In genomic region chr5:298737-299125, GRCh38 we compare ENCODE assay signal across 22 cellular contexts.
"Had no signal": no experiment of that assay in that cellular context is flagged by ENCODE, and none has a peak within 500 bp of the region (broad histone marks: within the 10 kb centered on the region; RNA-seq: fewer than 3 reads in every experiment).

No MANE protein-coding gene starts in this region.

- H3K4me1 ChIP-seq: esophagus muscularis mucosa, gastrocnemius medialis, heart left ventricle, left ventricle myocardium inferior, lower lobe of right lung had no signal

- H3K9me3 Mint-ChIP-seq: immature natural killer cell, naive B cell had no signal

- H3K4me3 Mint-ChIP-seq: immature natural killer cell had no signal

- DNase-seq: dermis blood vessel endothelial cell; effector CD4-positive, alpha-beta T cell; effector memory CD4-positive, alpha-beta T cell; foreskin fibroblast; foreskin melanocyte; gastrocnemius medialis; hypothalamus; immature natural killer cell; islet precursor cell; kidney glomerular epithelial cell; left colon; left ventricle myocardium inferior; lower lobe of right lung; mesenchymal stem cell; midbrain; naive B cell had no signal

- H3K27me3 Mint-ChIP-seq: naive B cell had no signal

- H3K36me3 ChIP-seq: gastrocnemius medialis, left ventricle myocardium inferior, lower lobe of right lung had no signal

- H3K27ac ChIP-seq: coronary artery, dorsolateral prefrontal cortex, esophagus muscularis mucosa, gastrocnemius medialis, heart left ventricle, hepatocyte, left ventricle myocardium inferior, lower lobe of right lung had no signal

- H3K9me3 ChIP-seq: esophagus muscularis mucosa, gastrocnemius medialis, heart left ventricle, left ventricle myocardium inferior, lower lobe of right lung had no signal

- H3K27me3 ChIP-seq: dorsolateral prefrontal cortex, esophagus muscularis mucosa, gastrocnemius medialis, heart left ventricle, hepatocyte had no signal

- ATAC-seq: gastrocnemius medialis, heart left ventricle, left colon, left lobe of liver, lower lobe of right lung had no signal

- H3K36me3 Mint-ChIP-seq: immature natural killer cell, naive B cell had no signal

- H3K4me3 ChIP-seq: coronary artery, dorsolateral prefrontal cortex, esophagus muscularis mucosa, gastrocnemius medialis, heart left ventricle, hepatocyte, left ventricle myocardium inferior, lower lobe of right lung had no signal
